In the genomic region with DNA sequence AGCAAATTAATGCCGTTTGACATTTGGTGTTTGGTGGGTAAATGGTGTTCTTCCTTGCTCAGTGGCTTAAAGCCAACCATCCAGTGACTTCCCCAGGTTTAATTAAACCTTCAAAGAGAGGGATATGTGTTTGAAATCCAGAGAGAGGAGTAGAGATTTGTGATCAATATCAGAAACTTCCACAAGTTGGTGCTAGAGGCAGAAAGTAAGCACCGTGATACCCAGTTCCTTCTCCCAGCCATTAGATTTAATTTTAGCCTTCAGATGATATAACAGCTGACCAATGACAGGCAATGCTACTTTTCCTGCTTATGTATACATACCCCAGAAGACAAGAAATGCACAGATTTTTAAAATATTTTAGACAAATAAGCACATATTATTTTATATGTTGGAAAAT, we compare ENCODE assay signal across 10 cellular contexts.
DNase-seq lines count a peak whose midpoint lies in the region; ATAC-seq and TF ChIP-seq lines count a peak whose summit lies in the region.
"Had no signal": no experiment of that assay in that cellular context is flagged by ENCODE, and none has a peak within 500 bp of the region (broad histone marks: within the 10 kb centered on the region; RNA-seq: fewer than 3 reads in every experiment).

No MANE protein-coding gene starts in this region.

- H3K9me3 Mint-ChIP-seq in T-helper 2 cell treated with Interferon-gamma antibody and Interleukin-4, amounts not matched to agents 5 μg/mL and 100 μg/mL, for 36 hours, result peaks cover 6% of the 10 kb centered on the region

- no peak overlapping the region for H3K27ac ChIP-seq in ascending aorta

- H3K4me3 Mint-ChIP-seq in T-helper 2 cell treated with Interferon-gamma antibody and Interleukin-4, amounts not matched to agents 5 μg/mL and 100 μg/mL, for 36 hours, result no peak overlapping the region
- H3K4me3 Mint-ChIP-seq: activated T-helper 17 cell treated with anti-CD3 and anti-CD28 coated beads, Interleukin-2, amount 50 U/mL, for 72 hours had no signal

- H3K27me3 Mint-ChIP-seq in T-helper 2 cell treated with Interferon-gamma antibody and Interleukin-4, amounts not matched to agents 5 μg/mL and 100 μg/mL, for 36 hours (ENCODE audit: low read depth), result no peaks in the 10 kb centered on the region
- H3K27me3 Mint-ChIP-seq: activated T-helper 17 cell treated with anti-CD3 and anti-CD28 coated beads, Interleukin-2, amount 50 U/mL, for 72 hours had no signal

- no peaks in the 10 kb centered on the region for H3K36me3 Mint-ChIP-seq in T-helper 2 cell treated with Interferon-gamma antibody and Interleukin-4, amounts not matched to agents 5 μg/mL and 100 μg/mL, for 36 hours (ENCODE audit: low read depth)

- H3K9me3 ChIP-seq in ascending aorta, result no peaks in the 10 kb centered on the region

- no peaks in the 10 kb centered on the region for H3K27me3 ChIP-seq in ascending aorta

- no peak overlapping the region for H3K27ac Mint-ChIP-seq in T-helper 2 cell treated with Interferon-gamma antibody and Interleukin-4, amounts not matched to agents 5 μg/mL and 100 μg/mL, for 36 hours
- H3K27ac Mint-ChIP-seq: activated T-helper 17 cell treated with anti-CD3 and anti-CD28 coated beads, Interleukin-2, amount 50 U/mL, for 72 hours had no signal

- TF ChIP-seq CTCF in AG09319 (IDR thresholded peaks at IDR 0.05; ENCODE audit: low read depth, low read length), result peak; percentile 59
- TF ChIP-seq CTCF in ascending aorta (IDR thresholded peaks at IDR 0.05), result peak in 2 of 3 experiments; percentile 6 to 23

- no peaks in the 10 kb centered on the region for H3K36me3 ChIP-seq in ascending aorta

- DNase-seq in AG09319 (ENCODE audit: extremely low read depth, low read depth), result no peak
- peak; percentile 25 for DNase-seq in M059J (ENCODE audit: low read depth)
- DNase-seq in ascending aorta (ENCODE audit: low spot score in 2 of 2), result no peak
- DNase-seq in iris pigment epithelial cell (ENCODE audit: low read depth), result peak; percentile 46
- no peak for DNase-seq in T-helper 2 cell treated with Interferon-gamma antibody and Interleukin-4, amounts not matched to agents 5 μg/mL and 100 μg/mL, for 36 hours (ENCODE audit: low spot score)
- DNase-seq: SHP77 treated with DMSO at 0.1 percent for 48 hours had no signal

- H3K4me3 ChIP-seq in ascending aorta, result no peak overlapping the region

- ATAC-seq in HG03175 (IDR thresholded peaks at IDR 0.05; ENCODE audit: unreplicated experiment), result no peak
- no peak for ATAC-seq in GM21390 (IDR thresholded peaks at IDR 0.05; ENCODE audit: unreplicated experiment)
- ATAC-seq in GM18519 (IDR thresholded peaks at IDR 0.05; ENCODE audit: low FRiP score, unreplicated experiment), result no peak
- ATAC-seq: activated T-helper 17 cell treated with anti-CD3 and anti-CD28 coated beads, Interleukin-2, amount 50 U/mL, for 72 hours had no signal

- intact Hi-C loops in ascending aorta (cut with DNase I), result no loop called here

- no peaks in the 10 kb centered on the region for H3K4me1 Mint-ChIP-seq in T-helper 2 cell treated with Interferon-gamma antibody and Interleukin-4, amounts not matched to agents 5 μg/mL and 100 μg/mL, for 36 hours (ENCODE audit: low read depth)
- H3K4me1 Mint-ChIP-seq: activated T-helper 17 cell treated with anti-CD3 and anti-CD28 coated beads, Interleukin-2, amount 50 U/mL, for 72 hours had no signal

- H3K4me1 ChIP-seq in ascending aorta, result no peaks in the 10 kb centered on the region

Comparison
In these comparisons a context has a peak if more than half of its experiments do, and no peak if none do; other contexts are left out.
1. DNase-seq: peak in M059J (single experiment) and iris pigment epithelial cell (single experiment); none in AG09319 (single experiment), ascending aorta (0 of 2) and T-helper 2 cell treated with Interferon-gamma antibody and Interleukin-4, amounts not matched to agents 5 μg/mL and 100 μg/mL, for 36 hours (single experiment).